Comparison of ENCODE assay signal across 8 cellular contexts in genomic region chr17:19579867-19580565, GRCh38.
A peak's percentile ranks its signal among the peaks of the same experiment; 100 is the strongest.
DNase-seq lines count a peak whose midpoint lies in the region; TF ChIP-seq lines count a peak whose summit lies in the region.

No MANE protein-coding gene starts in this region.

- TF ChIP-seq CTCF in retinal pigment epithelial cell (conservative IDR thresholded peaks at IDR 0.05; ENCODE audit: low read depth, low read length) = no peak

- DNase-seq in ELF-1 (ENCODE audit: low read depth, low spot score) (peak; percentile 42), retinal pigment epithelial cell (ENCODE audit: low read depth) (no peak), NCI-H146 (lab: John Stamatoyannopoulos, UW) (no peak), NCI-H510A treated with DMSO at 0.1 percent for 48 hours (lab: John Stamatoyannopoulos, UW) (no peak), HCEC 1CT (no peak), NCI-H2171 treated with DMSO at 0.1 percent for 48 hours (lab: John Stamatoyannopoulos, UW) (no peak)

- H3K27ac ChIP-seq in angular gyrus (ENCODE audit: low read depth, low read length) = peak overlapping the region; percentile 43

- H3K4me3 ChIP-seq in iPS-11a (ENCODE audit: low read depth, low read length) = peak overlapping the region; percentile 41
- H3K4me3 ChIP-seq in retinal pigment epithelial cell (ENCODE audit: low read length) = peak overlapping the region; percentile 47
